11 cellular contexts compared by ENCODE assay signal in the genomic region with DNA sequence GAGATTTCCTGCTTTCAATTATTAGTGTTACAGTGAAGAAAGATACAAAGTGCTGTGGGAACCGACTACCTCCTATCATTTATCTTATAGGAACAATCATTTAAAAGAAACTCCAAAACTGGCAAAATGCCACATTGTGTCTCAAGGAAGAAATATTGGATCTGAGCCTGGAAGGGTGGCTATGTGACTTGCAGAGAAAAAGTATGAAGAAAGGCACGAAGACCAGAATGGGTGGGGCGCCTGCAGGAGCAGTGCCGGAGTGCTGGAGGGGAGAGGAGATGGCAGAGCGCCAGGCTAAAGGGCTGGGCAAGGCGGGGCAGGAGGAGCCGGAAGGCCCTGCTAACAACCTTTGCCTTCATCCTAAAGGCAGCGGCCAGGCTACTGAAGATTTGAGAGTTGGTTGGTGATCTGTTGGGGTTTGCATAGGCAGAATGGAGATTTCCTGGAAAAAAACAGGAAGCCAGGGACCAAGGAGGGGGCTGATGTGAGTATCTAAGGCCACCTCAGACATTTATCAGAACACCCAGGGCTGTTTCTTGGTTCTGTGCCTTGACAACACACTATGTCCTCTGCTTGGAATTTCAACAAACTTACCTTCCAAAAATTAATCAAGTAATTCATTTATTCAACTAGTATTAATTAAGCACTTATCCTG.
DNase-seq lines count a peak whose midpoint lies in the region; ATAC-seq, FAIRE-seq and TF ChIP-seq lines count a peak whose summit lies in the region.
"Had no signal": no experiment of that assay in that cellular context is flagged by ENCODE, and none has a peak within 500 bp of the region (broad histone marks: within the 10 kb centered on the region; RNA-seq: fewer than 3 reads in every experiment).

No MANE protein-coding gene starts in this region.

- H3K9me3 ChIP-seq in left ventricle myocardium inferior (replicated peaks) = no peaks in the 10 kb centered on the region
- no peaks in the 10 kb centered on the region for H3K9me3 ChIP-seq in astrocyte (ENCODE audit: insufficient read depth, low read depth, low read length)
- H3K9me3 ChIP-seq in keratinocyte (ENCODE audit: control insufficient read depth, low read depth, low read length) = no peaks in the 10 kb centered on the region

- intact Hi-C loops in left cardiac atrium (cut with DNase I) (no loop called here), left ventricle myocardium inferior (cut with micrococcal nuclease) (no loop called here)

- no peaks in the 10 kb centered on the region for H3K79me2 ChIP-seq in astrocyte (ENCODE audit: insufficient read depth, low read length)
- H3K79me2 ChIP-seq in keratinocyte (ENCODE audit: control insufficient read depth, insufficient read depth, low read length) = no peaks in the 10 kb centered on the region

- dilution Hi-C loops in keratinocyte (cut with MboI; ENCODE audit: extremely low pct_ligation_motif_present, low sequenced_read_pairs) = no loop called here

- H3K4me3 Mint-ChIP-seq in astrocyte (ENCODE audit: unreplicated experiment) = no peak overlapping the region
- H3K4me3 Mint-ChIP-seq: activated naive CD4-positive, alpha-beta T cell treated with anti-CD3 and anti-CD28 coated beads, Interleukin-2, amount 10 ng/mL, durations not matched to agents 7 days and 5 days; IgD-negative memory B cell had no signal

- H3K27me3 Mint-ChIP-seq in astrocyte (ENCODE audit: low read depth, unreplicated experiment) = no peaks in the 10 kb centered on the region

- ATAC-seq in left cardiac atrium (peak in 1 of 2 donors; percentile 30), GM18502 (IDR thresholded peaks at IDR 0.05; ENCODE audit: poor library complexity, unreplicated experiment) (no peak)

- H3K36me3 Mint-ChIP-seq in astrocyte (ENCODE audit: low read depth, unreplicated experiment) = no peaks in the 10 kb centered on the region
- H3K36me3 Mint-ChIP-seq: activated naive CD4-positive, alpha-beta T cell treated with anti-CD3 and anti-CD28 coated beads, Interleukin-2, amount 10 ng/mL, durations not matched to agents 7 days and 5 days; IgD-negative memory B cell had no signal

- no peaks in the 10 kb centered on the region for H3K9me3 Mint-ChIP-seq in astrocyte (ENCODE audit: unreplicated experiment)
- H3K9me3 Mint-ChIP-seq: activated naive CD4-positive, alpha-beta T cell treated with anti-CD3 and anti-CD28 coated beads, Interleukin-2, amount 10 ng/mL, durations not matched to agents 7 days and 5 days; IgD-negative memory B cell had no signal

- H3K4me1 ChIP-seq in left ventricle myocardium inferior (peaks cover 7% of the 10 kb centered on the region), astrocyte (ENCODE audit: insufficient read depth, low read length) (peaks cover 22% of the 10 kb centered on the region), keratinocyte (ENCODE audit: control insufficient read depth, extremely low read depth, insufficient read depth, low read length) (peaks cover 39% of the 10 kb centered on the region)

- H3K27me3 ChIP-seq in left ventricle myocardium inferior (ENCODE audit: low read depth) = no peaks in the 10 kb centered on the region
- no peaks in the 10 kb centered on the region for H3K27me3 ChIP-seq in astrocyte (ENCODE audit: insufficient read depth, low read length)
- no peaks in the 10 kb centered on the region for H3K27me3 ChIP-seq in keratinocyte (ENCODE audit: control insufficient read depth, extremely low read depth, insufficient read depth, low read length)

- H2AFZ ChIP-seq in astrocyte (ENCODE audit: low read depth, low read length) (no peak overlapping the region), keratinocyte (ENCODE audit: control insufficient read depth, low read length) (no peak overlapping the region)

- H3K4me1 Mint-ChIP-seq in astrocyte (ENCODE audit: low read depth, unreplicated experiment) = peaks cover 21% of the 10 kb centered on the region
- H3K4me1 Mint-ChIP-seq: activated naive CD4-positive, alpha-beta T cell treated with anti-CD3 and anti-CD28 coated beads, Interleukin-2, amount 10 ng/mL, durations not matched to agents 7 days and 5 days; IgD-negative memory B cell had no signal

- FAIRE-seq in astrocyte (lab: Jason Lieb, UNC) (no peak), keratinocyte (lab: Jason Lieb, UNC) (peak; percentile 51)

- H3K4me2 ChIP-seq in astrocyte (ENCODE audit: low read length) (no peak overlapping the region), keratinocyte (ENCODE audit: control insufficient read depth, extremely low read depth, insufficient read depth, low read depth, low read length) (peak overlapping the region; percentile 57)

- H3K4me3 ChIP-seq in left ventricle myocardium inferior (no peak overlapping the region), astrocyte (ENCODE audit: insufficient read depth, low read depth, low read length) (no peak overlapping the region), keratinocyte (ENCODE audit: control insufficient read depth in 2 of 3, extremely low read depth in 1 of 3, insufficient read depth in 2 of 3, low read depth in 1 of 3, low read length in 3 of 3) (no peak overlapping the region)

- H3K9me1 ChIP-seq in keratinocyte (ENCODE audit: control insufficient read depth, extremely low read depth, insufficient read depth, low read length) = no peaks in the 10 kb centered on the region

- no peak overlapping the region for H3K27ac ChIP-seq in left ventricle myocardium inferior (replicated peaks)
- H3K27ac ChIP-seq in astrocyte (ENCODE audit: low read depth, low read length) = no peak overlapping the region
- peak overlapping the region; percentile 26 for H3K27ac ChIP-seq in keratinocyte (ENCODE audit: control insufficient read depth, insufficient read depth, low read length)

- TF ChIP-seq CTCF in left ventricle myocardium inferior (IDR thresholded peaks at IDR 0.05; ENCODE audit: borderline replicate concordance) (no peak), astrocyte (IDR thresholded peaks at IDR 0.05; ENCODE audit: insufficient read depth, low read depth, low read length) (no peak), keratinocyte (optimal IDR thresholded peaks at IDR 0.05 in 1 of 3, IDR thresholded peaks at IDR 0.05 in 1 of 3, conservative IDR thresholded peaks at IDR 0.05 in 1 of 3; ENCODE audit: extremely low read depth in 1 of 3, insufficient read depth in 2 of 3, low read length in 3 of 3) (no peak)

- no peak overlapping the region for H3K9ac ChIP-seq in astrocyte (ENCODE audit: low read length)
- H3K9ac ChIP-seq in keratinocyte (ENCODE audit: control insufficient read depth, extremely low read depth, insufficient read depth, low read length) = no peak overlapping the region

- H3K27ac Mint-ChIP-seq in astrocyte (ENCODE audit: unreplicated experiment) = no peak overlapping the region
- H3K27ac Mint-ChIP-seq: activated naive CD4-positive, alpha-beta T cell treated with anti-CD3 and anti-CD28 coated beads, Interleukin-2, amount 10 ng/mL, durations not matched to agents 7 days and 5 days; IgD-negative memory B cell had no signal

- peak; percentile 62 for DNase-seq in left cardiac atrium
- DNase-seq in left ventricle myocardium inferior = no peak
- DNase-seq in astrocyte (ENCODE audit: low read depth) = peak; percentile 66
- DNase-seq in keratinocyte (ENCODE audit: low read depth, low spot score) = peak; percentile 87
- no peak for DNase-seq in NCI-H1092 treated with DMSO at 0.1 percent for 48 hours (lab: John Stamatoyannopoulos, UW)
- DNase-seq in NCI-H2107 (lab: John Stamatoyannopoulos, UW) = no peak
- DNase-seq in NCI-H524 treated with DMSO at 0.1 percent for 48 hours (lab: John Stamatoyannopoulos, UW) = no peak
- DNase-seq: activated CD4-positive, CD25-positive, alpha-beta regulatory T cell; activated naive CD4-positive, alpha-beta T cell treated with anti-CD3 and anti-CD28 coated beads, Interleukin-2, amount 10 ng/mL, durations not matched to agents 7 days and 5 days had no signal

- H3K36me3 ChIP-seq in left ventricle myocardium inferior (no peaks in the 10 kb centered on the region), astrocyte (ENCODE audit: insufficient read depth, low read length) (no peaks in the 10 kb centered on the region), keratinocyte (ENCODE audit: control insufficient read depth in 2 of 2, extremely low read depth in 1 of 2, insufficient read depth in 2 of 2, low read length in 2 of 2) (no peaks in the 10 kb centered on the region)

- H4K20me1 ChIP-seq in astrocyte (ENCODE audit: insufficient read depth, low read length) (no peaks in the 10 kb centered on the region), keratinocyte (ENCODE audit: control insufficient read depth, extremely low read depth, insufficient read depth, low read length) (no peaks in the 10 kb centered on the region)

Comparison
In these comparisons a context has a peak if more than half of its experiments do, and no peak if none do; other contexts are left out.
1. DNase-seq: peak in left cardiac atrium (single experiment), astrocyte (single experiment) and keratinocyte (single experiment); none in left ventricle myocardium inferior (single experiment), NCI-H1092 treated with DMSO at 0.1 percent for 48 hours (single experiment), NCI-H2107 (single experiment) and NCI-H524 treated with DMSO at 0.1 percent for 48 hours (single experiment).